8 cellular contexts compared by ENCODE assay signal in the genomic region with DNA sequence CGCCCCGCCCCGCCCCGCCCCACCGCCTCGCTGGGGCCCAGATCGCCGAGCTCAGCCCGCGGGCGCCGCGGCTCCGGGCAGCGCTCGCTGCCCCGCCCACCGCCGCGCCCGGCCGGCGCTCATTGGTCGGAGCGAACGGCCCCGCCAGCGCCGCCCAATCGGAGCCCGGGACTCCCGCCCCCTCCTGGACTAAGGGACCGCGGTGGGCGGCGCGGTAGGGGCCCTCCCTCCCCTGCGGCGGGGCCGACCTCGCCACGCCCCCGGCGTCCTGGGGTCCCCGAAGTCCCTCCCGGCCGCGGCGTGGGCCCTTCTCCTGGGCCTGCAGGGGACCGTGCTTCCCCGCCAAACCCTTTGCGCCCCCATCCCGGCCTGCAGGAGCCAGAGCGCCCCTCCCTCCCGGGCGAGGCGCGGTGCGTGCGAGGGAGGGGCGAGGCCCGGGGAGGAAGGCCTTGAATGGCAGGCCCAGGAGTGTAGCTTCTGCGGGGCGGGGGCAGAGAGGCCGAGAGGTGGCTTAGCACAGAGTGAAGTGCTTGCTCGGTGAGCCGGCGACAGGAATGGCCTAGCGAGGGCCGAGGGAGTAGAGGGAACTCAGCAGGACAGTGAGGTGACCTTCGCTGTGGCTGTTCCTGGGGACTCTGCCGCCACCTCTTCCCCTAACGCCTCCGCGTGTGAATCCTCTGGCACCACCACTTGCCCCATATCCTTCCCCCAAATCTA. TPM values are rescaled to one million over a fixed set of nuclear protein-coding genes. Genes with fewer than 3 reads are reported as not detected.
DNase-seq lines count a peak whose midpoint lies in the region; ATAC-seq and TF ChIP-seq lines count a peak whose summit lies in the region.

A gene (minus strand): TSS at position 51 of the 717 bp plus-strand sequence. CDS start 7,366 bp downstream, outside the sequence.

- H3K36me3 ChIP-seq in HUES64 (ENCODE audit: insufficient read depth, low read length) (no peaks in the 10 kb centered on the region), Peyer's patch (no peaks in the 10 kb centered on the region), fibroblast of lung (ENCODE audit: control insufficient read depth, insufficient read depth, low read length) (no peaks in the 10 kb centered on the region)

- peak in 1 of 2 donors; percentile 52 for TF ChIP-seq POLR2A in Peyer's patch (IDR thresholded peaks at IDR 0.05)

- no peaks in the 10 kb centered on the region for H4K20me1 ChIP-seq in fibroblast of lung (ENCODE audit: control insufficient read depth, extremely low read depth, insufficient read depth, low read length)

- H3K27me3 ChIP-seq in HUES64 (ENCODE audit: insufficient read depth, low read length): peaks cover 4% of the 10 kb centered on the region; the same call in 1 of the 2 replicates
- no peaks in the 10 kb centered on the region for H3K27me3 ChIP-seq in Peyer's patch
- H3K27me3 ChIP-seq in fibroblast of lung (ENCODE audit: control insufficient read depth, insufficient read depth, low read length): no peaks in the 10 kb centered on the region

- peak within 1 kb of the TSS; percentile 94 for H3K4me2 ChIP-seq in fibroblast of lung (ENCODE audit: extremely low read depth, insufficient read depth, low read length)

- DNase-seq in DMS 273 treated with DMSO at 0.1 percent for 48 hours (lab: John Stamatoyannopoulos, UW) (peak; percentile 66), Peyer's patch (peak; percentile 89 to 96 (median 95)), activated T-helper 1 cell treated with Interleukin-2 at 50 U/mL for 16 hours (ENCODE audit: low read depth) (peak; percentile 85), fibroblast of lung (ENCODE audit: low read depth in 2 of 2) (peak; percentile 65 to 77)
- DNase-seq in naive thymus-derived CD8-positive, alpha-beta T cell: peak; percentile 77 to 91 (median 85)
- DNase-seq in stimulated activated naive B cell treated with anti-CD40 and anti-IgM and Interleukin-4, amounts not matched to agents 10 μg/mL and 1 μg/mL and 100 μg/mL, for 72 hours: peak; percentile 88

- H3K27ac ChIP-seq in HUES64 (ENCODE audit: low read depth, low read length) (no peak within 1 kb of the TSS), Peyer's patch (peak within 1 kb of the TSS; percentile 79 to 89 (median 86)), fibroblast of lung (ENCODE audit: insufficient read depth, low read length) (no peak within 1 kb of the TSS)

- H2AFZ ChIP-seq in fibroblast of lung (ENCODE audit: low read length): peak within 1 kb of the TSS; percentile 60

- H3K4me1 Mint-ChIP-seq in naive thymus-derived CD8-positive, alpha-beta T cell: peaks cover 19 to 47% (median 36%) of the 10 kb centered on the region in 4 donors
- H3K4me1 Mint-ChIP-seq in stimulated activated naive B cell treated with anti-CD40 and anti-IgM and Interleukin-4, amounts not matched to agents 10 μg/mL and 1 μg/mL and 100 μg/mL, for 72 hours: peaks cover 40 to 57% of the 10 kb centered on the region in 2 donors

- H3K79me2 ChIP-seq in fibroblast of lung (ENCODE audit: control insufficient read depth, insufficient read depth, low read length): no peaks in the 10 kb centered on the region

- peak within 1 kb of the TSS; percentile 75 to 92 (median 86) for H3K4me3 Mint-ChIP-seq in naive thymus-derived CD8-positive, alpha-beta T cell
- peak within 1 kb of the TSS; percentile 70 to 83 for H3K4me3 Mint-ChIP-seq in stimulated activated naive B cell treated with anti-CD40 and anti-IgM and Interleukin-4, amounts not matched to agents 10 μg/mL and 1 μg/mL and 100 μg/mL, for 72 hours

- H3K9me3 ChIP-seq in HUES64 (ENCODE audit: insufficient read depth, low read depth, low read length): no peaks in the 10 kb centered on the region
- H3K9me3 ChIP-seq in Peyer's patch: no peaks in the 10 kb centered on the region
- no peaks in the 10 kb centered on the region for H3K9me3 ChIP-seq in fibroblast of lung (ENCODE audit: control insufficient read depth, insufficient read depth, low read depth, low read length)

- H3K9me3 Mint-ChIP-seq in naive thymus-derived CD8-positive, alpha-beta T cell: no peaks in the 10 kb centered on the region
- no peaks in the 10 kb centered on the region for H3K9me3 Mint-ChIP-seq in stimulated activated naive B cell treated with anti-CD40 and anti-IgM and Interleukin-4, amounts not matched to agents 10 μg/mL and 1 μg/mL and 100 μg/mL, for 72 hours

- H3K4me1 ChIP-seq in HUES64 (ENCODE audit: insufficient read depth, low read length): peaks cover 26% of the 10 kb centered on the region
- peaks cover 10 to 54% (median 21%) of the 10 kb centered on the region in 4 donors for H3K4me1 ChIP-seq in Peyer's patch
- H3K4me1 ChIP-seq in fibroblast of lung (ENCODE audit: control insufficient read depth, extremely low read depth, insufficient read depth, low read length): peaks cover 5% of the 10 kb centered on the region

- TF ChIP-seq CTCF in Peyer's patch (IDR thresholded peaks at IDR 0.05) (peak in 2 of 6 experiments; percentile 9 to 12), fibroblast of lung (conservative IDR thresholded peaks at IDR 0.05 in 1 of 2, IDR thresholded peaks at IDR 0.05 in 1 of 2; ENCODE audit: low read depth in 1 of 2, low read length in 2 of 2) (no peak)

- H3K36me3 Mint-ChIP-seq in naive thymus-derived CD8-positive, alpha-beta T cell: no peaks in the 10 kb centered on the region
- peaks cover 7 to 9% of the 10 kb centered on the region in 2 donors for H3K36me3 Mint-ChIP-seq in stimulated activated naive B cell treated with anti-CD40 and anti-IgM and Interleukin-4, amounts not matched to agents 10 μg/mL and 1 μg/mL and 100 μg/mL, for 72 hours

- H3K9ac ChIP-seq in HUES64 (ENCODE audit: low read depth, low read length) (peak within 1 kb of the TSS; percentile 13), fibroblast of lung (ENCODE audit: insufficient read depth, low read length) (peak within 1 kb of the TSS; percentile 50)

- peak; percentile 74 for ATAC-seq in GM21447 (IDR thresholded peaks at IDR 0.05; ENCODE audit: unreplicated experiment)
- ATAC-seq in naive thymus-derived CD8-positive, alpha-beta T cell: peak; percentile 68 to 81
- ATAC-seq in stimulated activated naive B cell treated with anti-CD40 and anti-IgM and Interleukin-4, amounts not matched to agents 10 μg/mL and 1 μg/mL and 100 μg/mL, for 72 hours (replicated peaks): peak; percentile 85 to 90

- 2% methylated on average over 75 of the region's 75 CpGs for WGBS in HUES64

- POLR2A ChIA-PET in naive thymus-derived CD8-positive, alpha-beta T cell (lab: Charles Lee): interaction anchor here (2.4 kb wide), 1 partner anchor 250 kb away, joined by 10 read pairs; a partner anchor contains a TSS

- H3K27ac Mint-ChIP-seq in naive thymus-derived CD8-positive, alpha-beta T cell: peak within 1 kb of the TSS; percentile 74 to 95 (median 91)
- peak within 1 kb of the TSS; percentile 89 for H3K27ac Mint-ChIP-seq in stimulated activated naive B cell treated with anti-CD40 and anti-IgM and Interleukin-4, amounts not matched to agents 10 μg/mL and 1 μg/mL and 100 μg/mL, for 72 hours

- H3K27me3 Mint-ChIP-seq in naive thymus-derived CD8-positive, alpha-beta T cell: no peaks in the 10 kb centered on the region
- H3K27me3 Mint-ChIP-seq in stimulated activated naive B cell treated with anti-CD40 and anti-IgM and Interleukin-4, amounts not matched to agents 10 μg/mL and 1 μg/mL and 100 μg/mL, for 72 hours: no peaks in the 10 kb centered on the region

- H3K4me3 ChIP-seq in HUES64 (ENCODE audit: low read length) (peak within 1 kb of the TSS; percentile 62), Peyer's patch (peak within 1 kb of the TSS; percentile 63 to 86 (median 74)), fibroblast of lung (replicated peaks in 1 of 4; ENCODE audit: control extremely low read depth in 1 of 4, insufficient read depth in 1 of 4, low read depth in 3 of 4, low read length in 4 of 4) (peak within 1 kb of the TSS; percentile 42 to 64 (median 50))

RNA-seq across cellular contexts. Expression of the gene that starts here (rescaled TPM):
- polyA plus RNA-seq in HUES64 (2013, experiment 1 of 2): 2.9 TPM
- polyA plus RNA-seq in HUES64 (2013, experiment 2 of 2): 3.7 TPM
- total RNA-seq in Peyer's patch: 10 to 100 TPM in 1 of 4 donors, 1 to 10 TPM in 3; 2.5 to 13.2 (median 4.6) TPM
- total RNA-seq in fibroblast of lung: 1.8 and 2.5 TPM in 2 replicates
- 0.41 and 1.3 TPM in 2 replicates for polyA plus RNA-seq in fibroblast of lung
- 0.30 and 1.2 TPM in 2 replicates for polyA plus RNA-seq in fibroblast of lung (2012)
- 0.94 and 1.6 TPM in 2 replicates for polyA minus RNA-seq in fibroblast of lung (ENCODE audit: low replicate concordance)
- 1 to 10 TPM; 5.0 to 5.3 TPM for total RNA-seq in naive thymus-derived CD8-positive, alpha-beta T cell
- 1 to 10 TPM in 1 of 3 donors, under 1 TPM in 2; 0.33 to 1.5 (median 0.77) TPM for polyA plus RNA-seq in naive thymus-derived CD8-positive, alpha-beta T cell

Comparison
In these comparisons a context has a peak if more than half of its experiments do, and no peak if none do; other contexts are left out.
1. H3K27ac ChIP-seq: peak in Peyer's patch (4 of 4); none in HUES64 (single experiment) and fibroblast of lung (single experiment).
2. Peak in every context shown above with its lines, with median percentiles within 50 percentile points of each other: DNase-seq, ATAC-seq and H3K4me3 ChIP-seq.